10 cellular contexts compared by ENCODE assay signal in the genomic region with DNA sequence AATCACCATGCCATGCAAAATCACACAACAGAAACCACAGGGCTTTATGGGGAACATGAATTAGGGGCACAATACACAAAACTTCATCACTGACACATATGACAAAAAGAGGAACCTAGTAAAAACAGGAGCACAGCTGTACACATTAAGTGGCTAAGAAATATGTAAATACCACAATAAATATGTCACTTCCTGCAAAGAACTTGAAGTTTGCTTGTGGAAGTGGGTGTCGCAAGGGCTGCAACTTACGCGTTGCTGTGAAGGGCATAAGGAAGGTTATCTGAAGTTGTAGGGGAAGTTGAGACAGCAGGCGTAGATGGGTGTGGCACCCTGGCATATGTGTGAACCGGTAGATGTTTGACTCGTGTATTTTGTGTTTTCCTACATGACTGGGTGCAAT. TPM values are rescaled to one million over a fixed set of nuclear protein-coding genes. Genes with fewer than 3 reads are reported as not detected.
A peak's percentile ranks its signal among the peaks of the same experiment; 100 is the strongest.
DNase-seq lines count a peak whose midpoint lies in the region; ATAC-seq and TF ChIP-seq lines count a peak whose summit lies in the region.
"Had no signal": no experiment of that assay in that cellular context is flagged by ENCODE, and none has a peak within 500 bp of the region (broad histone marks: within the 10 kb centered on the region; RNA-seq: fewer than 3 reads in every experiment).

No MANE protein-coding gene starts in this region.

- H2AFZ ChIP-seq in SU-DHL-6 (ENCODE audit: low read depth, low read length, severe bottlenecking) = no peak overlapping the region

- TF ChIP-seq CTCF in SU-DHL-6 (IDR thresholded peaks at IDR 0.05; ENCODE audit: insufficient read depth, low read length, poor library complexity, severe bottlenecking) = no peak

- no peaks in the 10 kb centered on the region for H4K20me1 ChIP-seq in SU-DHL-6 (ENCODE audit: low read depth, low read length)

- peak overlapping the region; percentile 32; the same call in 1 of the 2 replicates for H3K27ac ChIP-seq in SU-DHL-6 (ENCODE audit: low read depth, low read length)
- no peak overlapping the region for H3K27ac ChIP-seq in naive thymus-derived CD4-positive, alpha-beta T cell (ENCODE audit: low read depth, low read length)
- H3K27ac ChIP-seq: body of pancreas had no signal

- intact Hi-C loops in naive thymus-derived CD4-positive, alpha-beta T cell (cut with micrococcal nuclease) = no loop called here

- no peak overlapping the region for H3K4me3 ChIP-seq in SU-DHL-6 (ENCODE audit: insufficient read depth, low read length, poor library complexity, severe bottlenecking)
- no peak overlapping the region for H3K4me3 ChIP-seq in naive thymus-derived CD4-positive, alpha-beta T cell (ENCODE audit: low read length)
- H3K4me3 ChIP-seq: body of pancreas had no signal

- POLR2A ChIA-PET in naive thymus-derived CD4-positive, alpha-beta T cell (lab: Charles Lee) = no interaction called here

- H3K9me3 Mint-ChIP-seq in naive thymus-derived CD4-positive, alpha-beta T cell = no peaks in the 10 kb centered on the region
- no peaks in the 10 kb centered on the region for H3K9me3 Mint-ChIP-seq in activated T-cell treated with anti-CD3 and anti-CD28 coated beads, Interleukin-2, amount 50 U/mL, for 4 hours

- H3K9me3 ChIP-seq in SU-DHL-6 (ENCODE audit: insufficient read depth, low read length) = no peaks in the 10 kb centered on the region
- H3K9me3 ChIP-seq in naive thymus-derived CD4-positive, alpha-beta T cell (ENCODE audit: control insufficient read depth in 2 of 3, low read length in 3 of 3) = no peaks in the 10 kb centered on the region
- H3K9me3 ChIP-seq: body of pancreas had no signal

- no peaks in the 10 kb centered on the region for H3K9me2 ChIP-seq in SU-DHL-6 (replicated peaks; ENCODE audit: insufficient read depth, low read length)

- H3K27me3 ChIP-seq in SU-DHL-6 (ENCODE audit: low read length) = no peaks in the 10 kb centered on the region
- H3K27me3 ChIP-seq in naive thymus-derived CD4-positive, alpha-beta T cell (ENCODE audit: control insufficient read depth in 2 of 2, insufficient read depth in 2 of 2, low read length in 2 of 2) = no peaks in the 10 kb centered on the region
- H3K27me3 ChIP-seq: body of pancreas had no signal

- no peaks in the 10 kb centered on the region for H3K36me3 ChIP-seq in SU-DHL-6 (ENCODE audit: low read length)
- H3K36me3 ChIP-seq in naive thymus-derived CD4-positive, alpha-beta T cell (ENCODE audit: control insufficient read depth in 2 of 3, insufficient read depth in 3 of 3, low read length in 3 of 3) = no peaks in the 10 kb centered on the region

- H3F3A ChIP-seq in SU-DHL-6 (ENCODE audit: insufficient read depth) = no peaks in the 10 kb centered on the region

- no peaks in the 10 kb centered on the region for H3K36me3 Mint-ChIP-seq in naive thymus-derived CD4-positive, alpha-beta T cell
- no peaks in the 10 kb centered on the region for H3K36me3 Mint-ChIP-seq in activated T-cell treated with anti-CD3 and anti-CD28 coated beads, Interleukin-2, amount 50 U/mL, for 4 hours (ENCODE audit: insufficient read depth)

- H3K27ac Mint-ChIP-seq in naive thymus-derived CD4-positive, alpha-beta T cell = peak overlapping the region in 1 of 9 donors; percentile 0

- H3K4me2 ChIP-seq in SU-DHL-6 (ENCODE audit: low read depth, low read length, poor library complexity, severe bottlenecking) = peak overlapping the region; percentile 31

- peak; percentile 83 for ATAC-seq in GM18517 (IDR thresholded peaks at IDR 0.05; ENCODE audit: unreplicated experiment)
- peak; percentile 93 for ATAC-seq in HG02981 (IDR thresholded peaks at IDR 0.05; ENCODE audit: unreplicated experiment)
- ATAC-seq in naive thymus-derived CD4-positive, alpha-beta T cell = peak; percentile 88
- ATAC-seq in activated T-cell treated with anti-CD3 and anti-CD28 coated beads, Interleukin-2, amount 50 U/mL, for 4 hours = no peak
- ATAC-seq: body of pancreas, Panc1 had no signal

- CTCF ChIA-PET in naive thymus-derived CD4-positive, alpha-beta T cell (lab: Charles Lee) = no interaction called here

- no peak overlapping the region for H3K9ac ChIP-seq in SU-DHL-6 (ENCODE audit: low read length)

- peaks cover 0 to 6% (median 5%) of the 10 kb centered on the region in 5 donors for H3K27me3 Mint-ChIP-seq in naive thymus-derived CD4-positive, alpha-beta T cell
- no peaks in the 10 kb centered on the region for H3K27me3 Mint-ChIP-seq in activated T-cell treated with anti-CD3 and anti-CD28 coated beads, Interleukin-2, amount 50 U/mL, for 4 hours (ENCODE audit: low read depth)

- no peak for DNase-seq in naive thymus-derived CD4-positive, alpha-beta T cell
- DNase-seq in SW480 (ENCODE audit: low spot score) = no peak
- no peak for DNase-seq in activated CD8-positive, alpha-beta memory T cell treated with anti-CD3 and anti-CD28 coated beads, Interleukin-2, amount 50 U/mL, for 4 hours
- DNase-seq in activated T-cell treated with anti-CD3 and anti-CD28 coated beads, Interleukin-2, amount 50 U/mL, for 4 hours = no peak
- DNase-seq in stimulated activated naive CD4-positive, alpha-beta T cell treated with Interleukin-2 at 50 U/mL for 16 hours (lab: John Stamatoyannopoulos, UW) = no peak

- H3K4me3 Mint-ChIP-seq in naive thymus-derived CD4-positive, alpha-beta T cell = no peak overlapping the region
- H3K4me3 Mint-ChIP-seq in activated T-cell treated with anti-CD3 and anti-CD28 coated beads, Interleukin-2, amount 50 U/mL, for 4 hours = no peak overlapping the region

- peaks cover 0 to 5% (median 4%) of the 10 kb centered on the region in 7 donors for H3K4me1 Mint-ChIP-seq in naive thymus-derived CD4-positive, alpha-beta T cell
- peaks cover 5% of the 10 kb centered on the region for H3K4me1 Mint-ChIP-seq in activated T-cell treated with anti-CD3 and anti-CD28 coated beads, Interleukin-2, amount 50 U/mL, for 4 hours (ENCODE audit: low read depth)

- no peaks in the 10 kb centered on the region for H3K4me1 ChIP-seq in naive thymus-derived CD4-positive, alpha-beta T cell (ENCODE audit: control insufficient read depth in 2 of 2, insufficient read depth in 2 of 2, low read length in 2 of 2)
- H3K4me1 ChIP-seq: body of pancreas had no signal

- H3K79me2 ChIP-seq in SU-DHL-6 (ENCODE audit: insufficient read depth, low read length) = no peaks in the 10 kb centered on the region

RNA-seq across cellular contexts. Expression of a gene that starts 42.4 kb away (rescaled TPM):
- under 1 TPM in 4 of 5 experiments, not detected in 1; 0.11 to 0.42 (median 0.20) TPM for total RNA-seq in naive thymus-derived CD4-positive, alpha-beta T cell
- polyA plus RNA-seq in naive thymus-derived CD4-positive, alpha-beta T cell = under 1 TPM in 1 of 2 donors, not detected in 1; 0.02 TPM
- under 1 TPM; 0.05 to 0.35 (median 0.08) TPM for total RNA-seq in activated T-cell treated with anti-CD3 and anti-CD28 coated beads, Interleukin-2, amount 50 U/mL, for 4 hours

Comparison
In these comparisons a context has a peak if more than half of its experiments do, and no peak if none do; other contexts are left out.
1. ATAC-seq: peak in GM18517 (single experiment), HG02981 (single experiment) and naive thymus-derived CD4-positive, alpha-beta T cell (single experiment); none in activated T-cell treated with anti-CD3 and anti-CD28 coated beads, Interleukin-2, amount 50 U/mL, for 4 hours (0 of 2).